Comparison of ENCODE assay signal across 1 cellular context in genomic region chr2:127320067-127320466, GRCh38.
A peak's percentile ranks its signal among the peaks of the same experiment; 100 is the strongest.
TF ChIP-seq lines count a peak whose summit lies in the region.

No MANE protein-coding gene starts in this region.

TF ChIP-seq in HepG2, 621 proteins besides CTCF, POLR2A, EP300 and RAD21:
- TF ChIP-seq MIXL1 (CRISPR knock-in tag; IDR thresholded peaks at IDR 0.05) (no peak), ZNF282 (IDR thresholded peaks at IDR 0.05; ENCODE audit: partially characterized antibody) (peak; percentile 40)
